In genomic region chr5:7578056-7578455, GRCh38 we compare ENCODE assay signal across 18 cellular contexts.
DNase-seq lines count a peak whose midpoint lies in the region; ATAC-seq and TF ChIP-seq lines count a peak whose summit lies in the region.
"Had no signal": no experiment of that assay in that cellular context is flagged by ENCODE, and none has a peak within 500 bp of the region (broad histone marks: within the 10 kb centered on the region; RNA-seq: fewer than 3 reads in every experiment).

No MANE protein-coding gene starts in this region.

- no peak for TF ChIP-seq CTCF in omental fat pad (IDR thresholded peaks at IDR 0.05)

- in situ Hi-C loops in SK-MEL-5 (cut with HindIII; ENCODE audit: low pct_unique_long_range_greater_than_20kb, low sequenced_read_pairs) = no loop called here

- ATAC-seq in omental fat pad (ENCODE audit: low FRiP score) = no peak
- ATAC-seq: A549; CD8-positive, alpha-beta T cell had no signal

- no peaks in the 10 kb centered on the region for H3K27me3 ChIP-seq in stomach smooth muscle (ENCODE audit: control insufficient read depth in 1 of 2, insufficient read depth in 2 of 2, low read length in 2 of 2)
- H3K27me3 ChIP-seq: BLaER1 treated with 17β-estradiol and CSF1 and Interleukin-3, amounts not matched to agents 10 nM and 100 nM had no signal

- no peak overlapping the region for H3K9ac ChIP-seq in stomach smooth muscle (ENCODE audit: low read length in 2 of 2)
- H3K9ac ChIP-seq: BLaER1 treated with 17β-estradiol and CSF1 and Interleukin-3, amounts not matched to agents 10 nM and 100 nM had no signal

- H3K36me3 ChIP-seq in stomach smooth muscle (ENCODE audit: control insufficient read depth in 2 of 2, insufficient read depth in 2 of 2, low read length in 2 of 2) = no peaks in the 10 kb centered on the region
- H3K36me3 ChIP-seq: BLaER1 treated with 17β-estradiol and CSF1 and Interleukin-3, amounts not matched to agents 10 nM and 100 nM had no signal

- H3K9me3 ChIP-seq in stomach smooth muscle (ENCODE audit: control insufficient read depth in 2 of 2, low read length in 2 of 2) = no peaks in the 10 kb centered on the region
- H3K9me3 ChIP-seq: A549; BLaER1 treated with 17β-estradiol and CSF1 and Interleukin-3, amounts not matched to agents 10 nM and 100 nM; Caco-2 had no signal

- H3K4me1 ChIP-seq in stomach smooth muscle (ENCODE audit: control insufficient read depth, insufficient read depth, low read length) = no peaks in the 10 kb centered on the region
- H3K4me1 ChIP-seq: A549; BLaER1 treated with 17β-estradiol and CSF1 and Interleukin-3, amounts not matched to agents 10 nM and 100 nM; Caco-2 had no signal

- H3K4me3 ChIP-seq in stomach smooth muscle (ENCODE audit: low read length in 2 of 2) = no peak overlapping the region
- H3K4me3 ChIP-seq: A549; BLaER1 treated with 17β-estradiol and CSF1 and Interleukin-3, amounts not matched to agents 10 nM and 100 nM had no signal

- H3K27ac ChIP-seq in caudate nucleus (ENCODE audit: low read depth, low read length) = peak overlapping the region; percentile 12
- peak overlapping the region; percentile 43 for H3K27ac ChIP-seq in stomach smooth muscle (ENCODE audit: low read length)
- H3K27ac ChIP-seq: 22Rv1; A549; BLaER1 treated with 17β-estradiol and CSF1 and Interleukin-3, amounts not matched to agents 10 nM and 100 nM; C4-2B had no signal

- DNase-seq in SK-MEL-5 (ENCODE audit: low read depth, low spot score) (peak; percentile 59), caudate nucleus (lab: John Stamatoyannopoulos, UW) (no peak), pons (ENCODE audit: low spot score) (peak; percentile 20), NCI-H2196 treated with DMSO at 0.1 percent for 48 hours (lab: John Stamatoyannopoulos, UW; ENCODE audit: unreplicated experiment) (no peak), omental fat pad (ENCODE audit: low spot score) (no peak), NCI-H345 (lab: John Stamatoyannopoulos, UW) (no peak)
- DNase-seq: AML-193; Caco-2; Calu3; CD4-positive, alpha-beta T cell; CD8-positive, alpha-beta T cell; DMS79 treated with DMSO at 0.1 percent for 48 hours; GF-D8 had no signal

Comparison
In these comparisons a context has a peak if more than half of its experiments do, and no peak if none do; other contexts are left out.
1. DNase-seq: peak in SK-MEL-5 (single experiment) and pons (single experiment); none in caudate nucleus (0 of 61), NCI-H2196 treated with DMSO at 0.1 percent for 48 hours (single experiment), omental fat pad (single experiment) and NCI-H345 (single experiment).